17 cellular contexts compared by ENCODE assay signal in genomic region chr2:168658706-168659105, GRCh38.
"Had no signal": no experiment of that assay in that cellular context is flagged by ENCODE, and none has a peak within 500 bp of the region (broad histone marks: within the 10 kb centered on the region; RNA-seq: fewer than 3 reads in every experiment).

No MANE protein-coding gene starts in this region.

- H3K36me3 ChIP-seq: heart right ventricle, neutrophil, right lobe of liver, suprapubic skin, thyroid gland had no signal

- H3K9me3 ChIP-seq: heart right ventricle, mucosa of descending colon, neutrophil, psoas muscle, right lobe of liver, suprapubic skin, thyroid gland had no signal

- DNase-seq: effector memory CD4-positive, alpha-beta T cell; heart right ventricle; hypothalamus; kidney glomerular epithelial cell; mucosa of descending colon; naive thymus-derived CD8-positive, alpha-beta T cell; psoas muscle; retina; right lobe of liver; stimulated activated CD4-positive, alpha-beta T cell treated with anti-CD3 and anti-CD28 coated beads, Interleukin-4, amount 100 ng/mL, for 1 hour; stimulated activated CD8-positive, alpha-beta memory T cell treated with anti-CD3 and anti-CD28 coated beads, Interleukin-4, amount 100 ng/mL, for 48 hours; stimulated activated naive CD8-positive, alpha-beta T cell treated with anti-CD3 and anti-CD28 coated beads, Interleukin-15, Interleukin-2, amounts not matched to agents 100 U/mL and 50 U/mL, for 24 hours had no signal

- H3K4me3 ChIP-seq: heart right ventricle, mucosa of descending colon, psoas muscle, right lobe of liver, suprapubic skin, thyroid gland had no signal

- ATAC-seq: esophagus mucosa; mucosa of descending colon; naive thymus-derived CD8-positive, alpha-beta T cell; psoas muscle; right lobe of liver; stimulated activated effector memory CD8-positive, alpha-beta T cell treated with anti-CD3 and anti-CD28 coated beads, Interleukin-12 subunit alpha, Interleukin-12 subunit beta, amount 100 ng/mL, for 72 hours; stimulated activated naive CD8-positive, alpha-beta T cell treated with anti-CD3 and anti-CD28 coated beads, Interleukin-15, Interleukin-2, amounts not matched to agents 100 U/mL and 50 U/mL, for 24 hours had no signal

- H3K27ac ChIP-seq: heart right ventricle, neutrophil, psoas muscle, right lobe of liver, suprapubic skin, thyroid gland had no signal
